In the genomic region with DNA sequence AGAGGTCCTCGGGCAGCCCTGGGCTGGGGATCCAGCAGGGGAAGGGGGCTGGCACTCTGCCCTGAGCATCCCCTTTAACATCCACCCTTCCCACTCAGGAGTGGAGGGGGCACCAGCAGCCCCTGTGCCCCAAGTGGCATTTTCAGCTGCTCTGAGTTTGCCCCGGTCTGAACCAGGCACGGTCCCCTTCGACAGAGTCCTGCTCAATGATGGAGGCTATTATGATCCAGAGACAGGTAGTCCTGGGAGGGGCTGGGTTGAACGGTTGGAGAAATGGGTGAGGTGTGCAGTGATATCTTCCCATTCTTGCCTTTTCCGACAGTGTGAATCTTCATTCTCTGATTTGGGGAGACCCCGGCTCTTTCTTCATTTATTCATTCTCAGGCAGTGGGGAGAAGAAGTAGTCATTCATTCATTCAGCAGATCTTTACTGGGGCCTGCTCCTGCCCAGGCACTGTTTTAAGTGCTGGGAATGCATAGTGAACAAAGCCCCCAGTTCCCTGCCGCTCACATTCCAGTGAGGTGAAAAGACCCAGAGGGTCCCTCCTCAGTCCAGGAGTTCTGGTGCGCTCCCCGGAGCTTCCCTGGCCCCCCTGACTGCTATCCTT, we compare ENCODE assay signal across 8 cellular contexts. TPM values are rescaled to one million over a fixed set of nuclear protein-coding genes. Genes with fewer than 3 reads are reported as not detected.
A peak's percentile ranks its signal among the peaks of the same experiment; 100 is the strongest.
DNase-seq lines count a peak whose midpoint lies in the region; ATAC-seq and TF ChIP-seq lines count a peak whose summit lies in the region.

No MANE protein-coding gene starts in this region.

- peaks cover 37% of the 10 kb centered on the region for H3K4me1 Mint-ChIP-seq in GM23338
- H3K4me1 Mint-ChIP-seq in activated CD4-positive, alpha-beta memory T cell treated with anti-CD3 and anti-CD28 coated beads, Interleukin-2, amount 10 ng/mL, durations not matched to agents 7 days and 5 days, result peaks cover 50% of the 10 kb centered on the region

- no peaks in the 10 kb centered on the region for H3K9me2 ChIP-seq in GM23338 (ENCODE audit: insufficient read depth)

- POLR2A ChIA-PET in activated CD4-positive, alpha-beta memory T cell treated with anti-CD3 and anti-CD28 coated beads, Interleukin-2, amount 10 ng/mL, durations not matched to agents 7 days and 5 days (lab: Charles Lee), result interaction anchor here (0.9 to 11.8 kb wide), 8 partner anchors 11 to 284 kb away, joined by 3 to 125 read pairs (median 4); partner anchors contain the start of genes ABHD1, AGBL5, EIF2B4 and OST4

- H3K4me3 Mint-ChIP-seq in GM23338, result peak overlapping the region; percentile 55
- peak overlapping the region; percentile 66 for H3K4me3 Mint-ChIP-seq in activated CD4-positive, alpha-beta memory T cell treated with anti-CD3 and anti-CD28 coated beads, Interleukin-2, amount 10 ng/mL, durations not matched to agents 7 days and 5 days

- H2AFZ ChIP-seq in GM23338, result peak overlapping the region; percentile 99

- H3K79me2 ChIP-seq in GM23338 (replicated peaks; ENCODE audit: insufficient read depth), result no peaks in the 10 kb centered on the region

- H3K4me1 ChIP-seq in GM23338 (ENCODE audit: insufficient read depth), result peaks cover 15% of the 10 kb centered on the region
- peaks cover 4% of the 10 kb centered on the region for H3K4me1 ChIP-seq in right cardiac atrium (ENCODE audit: control insufficient read depth, insufficient read depth, low read length)

- no peaks in the 10 kb centered on the region; the same call in 2 of the 3 replicates for H3K9me3 Mint-ChIP-seq in GM23338
- H3K9me3 Mint-ChIP-seq in activated CD4-positive, alpha-beta memory T cell treated with anti-CD3 and anti-CD28 coated beads, Interleukin-2, amount 10 ng/mL, durations not matched to agents 7 days and 5 days, result no peaks in the 10 kb centered on the region

- H3F3A ChIP-seq in GM23338 (replicated peaks; ENCODE audit: low read depth), result peaks cover 8% of the 10 kb centered on the region; the same call in 1 of the 2 replicates

- peaks cover 29% of the 10 kb centered on the region for H3K27me3 Mint-ChIP-seq in GM23338 (ENCODE audit: insufficient read depth, low read depth, poor library complexity)
- no peaks in the 10 kb centered on the region for H3K27me3 Mint-ChIP-seq in activated CD4-positive, alpha-beta memory T cell treated with anti-CD3 and anti-CD28 coated beads, Interleukin-2, amount 10 ng/mL, durations not matched to agents 7 days and 5 days

- WGBS in right cardiac atrium, result 47% methylated on average over 10 of the region's 10 CpGs

- no peak overlapping the region for H3K27ac ChIP-seq in GM23338 (ENCODE audit: low read depth)
- peak overlapping the region; percentile 67 for H3K27ac ChIP-seq in right cardiac atrium (ENCODE audit: low read length)

- H3K27me3 ChIP-seq in GM23338 (ENCODE audit: insufficient read depth), result peaks cover 16% of the 10 kb centered on the region
- no peaks in the 10 kb centered on the region for H3K27me3 ChIP-seq in right cardiac atrium (ENCODE audit: control insufficient read depth, insufficient read depth)

- DNase-seq in GM23338 (ENCODE audit: low spot score), result no peak
- DNase-seq in activated CD4-positive, alpha-beta memory T cell treated with anti-CD3 and anti-CD28 coated beads, Interleukin-2, amount 10 ng/mL, durations not matched to agents 7 days and 5 days, result no peak
- DNase-seq in right cardiac atrium, result peak in 1 of 3 donors; percentile 65
- no peak for DNase-seq in skeletal muscle cell (ENCODE audit: low read depth)
- no peak for DNase-seq in CD1c-positive myeloid dendritic cell (ENCODE audit: extremely low spot score)
- DNase-seq in NCI-H446 treated with DMSO at 0.1 percent for 48 hours (lab: John Stamatoyannopoulos, UW), result no peak
- no peak for DNase-seq in DMS 273 treated with DMSO at 0.1 percent for 48 hours (lab: John Stamatoyannopoulos, UW)

- H3K36me3 Mint-ChIP-seq in GM23338 (ENCODE audit: low read depth), result no peaks in the 10 kb centered on the region
- no peaks in the 10 kb centered on the region for H3K36me3 Mint-ChIP-seq in activated CD4-positive, alpha-beta memory T cell treated with anti-CD3 and anti-CD28 coated beads, Interleukin-2, amount 10 ng/mL, durations not matched to agents 7 days and 5 days (ENCODE audit: low read depth)

- no peak overlapping the region for H3K27ac Mint-ChIP-seq in GM23338
- peak overlapping the region; percentile 64 for H3K27ac Mint-ChIP-seq in activated CD4-positive, alpha-beta memory T cell treated with anti-CD3 and anti-CD28 coated beads, Interleukin-2, amount 10 ng/mL, durations not matched to agents 7 days and 5 days

- TF ChIP-seq CTCF in GM23338 (conservative IDR thresholded peaks at IDR 0.05; ENCODE audit: low read depth in 2 of 2), result no peak

- H3K4me3 ChIP-seq in GM23338 (peak overlapping the region; percentile 87), right cardiac atrium (ENCODE audit: low read length) (peak overlapping the region; percentile 74), skeletal muscle cell (ENCODE audit: low read depth, low read length) (peak overlapping the region; percentile 52)

- H3K9me3 ChIP-seq in right cardiac atrium (ENCODE audit: control insufficient read depth, low read length), result no peaks in the 10 kb centered on the region

- no peaks in the 10 kb centered on the region for H3K36me3 ChIP-seq in GM23338 (ENCODE audit: insufficient read depth)

- H4K20me1 ChIP-seq in GM23338 (replicated peaks; ENCODE audit: insufficient read depth), result no peaks in the 10 kb centered on the region

- ATAC-seq in GM23338, result no peak
- no peak for ATAC-seq in right cardiac atrium
- ATAC-seq in HG02840 (IDR thresholded peaks at IDR 0.05; ENCODE audit: low FRiP score, unreplicated experiment), result no peak

- intact Hi-C loops in right cardiac atrium (cut with DNase I), result loop anchor here (5.0 to 10.0 kb wide), 5 partner anchors 33 to 123 kb away; partner anchors contain the start of genes TMEM214 (in 3 of the 4) and AGBL5 (in 1 of the 4)

- peak overlapping the region; percentile 91 for H3K4me2 ChIP-seq in GM23338

- CTCF ChIA-PET in activated CD4-positive, alpha-beta memory T cell treated with anti-CD3 and anti-CD28 coated beads, Interleukin-2, amount 10 ng/mL, durations not matched to agents 7 days and 5 days (lab: Charles Lee), result interaction anchor here (0.8 to 2.4 kb wide), 6 partner anchors 14 to 266 kb away, joined by 3 to 15 read pairs (median 4); partner anchors contain the start of genes AGBL5, OST4 and TMEM214

TF ChIP-seq in GM23338, 12 proteins besides CTCF, POLR2A, EP300 and RAD21:
- TF ChIP-seq NANOG (IDR thresholded peaks at IDR 0.05; ENCODE audit: borderline replicate concordance) (no peak), EZH2 (IDR thresholded peaks at IDR 0.05; ENCODE audit: low read depth, unreplicated experiment) (no peak), JUNB (IDR thresholded peaks at IDR 0.05; ENCODE audit: unreplicated experiment) (no peak)
- TF ChIP-seq, protein P1, sequence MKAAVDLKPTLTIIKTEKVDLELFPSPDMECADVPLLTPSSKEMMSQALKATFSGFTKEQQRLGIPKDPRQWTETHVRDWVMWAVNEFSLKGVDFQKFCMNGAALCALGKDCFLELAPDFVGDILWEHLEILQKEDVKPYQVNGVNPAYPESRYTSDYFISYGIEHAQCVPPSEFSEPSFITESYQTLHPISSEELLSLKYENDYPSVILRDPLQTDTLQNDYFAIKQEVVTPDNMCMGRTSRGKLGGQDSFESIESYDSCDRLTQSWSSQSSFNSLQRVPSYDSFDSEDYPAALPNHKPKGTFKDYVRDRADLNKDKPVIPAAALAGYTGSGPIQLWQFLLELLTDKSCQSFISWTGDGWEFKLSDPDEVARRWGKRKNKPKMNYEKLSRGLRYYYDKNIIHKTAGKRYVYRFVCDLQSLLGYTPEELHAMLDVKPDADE (IDR thresholded peaks at IDR 0.05), result no peak

RNA-seq across cellular contexts. Expression of gene KHK, which starts 1.4 kb away (rescaled TPM):
- total RNA-seq in GM23338 (2014; rRNA removed; shearing (Covaris generic)), result 8.8 and 9.7 TPM in 2 replicates
- 8.4 and 9.7 TPM in 2 replicates for polyA plus RNA-seq in GM23338 (2016; fragmentation: Nextera tagmentation; extraction: Ambion mirVana)
- 1 to 10 TPM; 5.6 to 6.6 TPM for total RNA-seq in activated CD4-positive, alpha-beta memory T cell treated with anti-CD3 and anti-CD28 coated beads, Interleukin-2, amount 10 ng/mL, durations not matched to agents 7 days and 5 days
- total RNA-seq in right cardiac atrium, result 1 to 10 TPM; 1.9 to 5.5 (median 3.2) TPM
- 1.7 TPM for polyA plus RNA-seq in right cardiac atrium

RNA-seq across cellular contexts. Expression of gene EMILIN1, which starts 6.8 kb away (rescaled TPM):
- 4.8 and 15.4 TPM in 2 replicates for total RNA-seq in GM23338 (2014; rRNA removed; shearing (Covaris generic))
- 3.2 and 4.5 TPM in 2 replicates for polyA plus RNA-seq in GM23338 (2016; fragmentation: Nextera tagmentation; extraction: Ambion mirVana)
- total RNA-seq in activated CD4-positive, alpha-beta memory T cell treated with anti-CD3 and anti-CD28 coated beads, Interleukin-2, amount 10 ng/mL, durations not matched to agents 7 days and 5 days, result under 1 TPM; 0.70 to 0.78 TPM
- 10 to 100 TPM; 24.3 to 44.2 (median 38.9) TPM for total RNA-seq in right cardiac atrium
- 30.0 TPM for polyA plus RNA-seq in right cardiac atrium

RNA-seq across cellular contexts. Expression of gene OST4, which starts 13.7 kb away (rescaled TPM):
- total RNA-seq in GM23338 (2014; rRNA removed; shearing (Covaris generic)), result 155 and 226 TPM in 2 replicates
- 568 and 617 TPM in 2 replicates for polyA plus RNA-seq in GM23338 (2016; fragmentation: Nextera tagmentation; extraction: Ambion mirVana)
- total RNA-seq in activated CD4-positive, alpha-beta memory T cell treated with anti-CD3 and anti-CD28 coated beads, Interleukin-2, amount 10 ng/mL, durations not matched to agents 7 days and 5 days, result 100 to 1,000 TPM; 305 to 312 TPM
- total RNA-seq in right cardiac atrium, result 100 to 1,000 TPM; 372 to 487 (median 454) TPM
- polyA plus RNA-seq in right cardiac atrium, result 872 TPM

RNA-seq across cellular contexts. Expression of gene AGBL5, which starts 33.7 kb away (rescaled TPM):
- 31.3 and 32.9 TPM in 2 replicates for total RNA-seq in GM23338 (2014; rRNA removed; shearing (Covaris generic))
- polyA plus RNA-seq in GM23338 (2016; fragmentation: Nextera tagmentation; extraction: Ambion mirVana), result 17.9 and 18.5 TPM in 2 replicates
- total RNA-seq in activated CD4-positive, alpha-beta memory T cell treated with anti-CD3 and anti-CD28 coated beads, Interleukin-2, amount 10 ng/mL, durations not matched to agents 7 days and 5 days, result 10 to 100 TPM; 16.9 to 18.3 TPM
- total RNA-seq in right cardiac atrium, result 10 to 100 TPM; 10.8 to 12.4 (median 11.4) TPM
- 5.9 TPM for polyA plus RNA-seq in right cardiac atrium

RNA-seq across cellular contexts. Expression of gene CGREF1, which starts 33.8 kb away (rescaled TPM):
- 2.3 and 4.1 TPM in 2 replicates for total RNA-seq in GM23338 (2014; rRNA removed; shearing (Covaris generic))
- polyA plus RNA-seq in GM23338 (2016; fragmentation: Nextera tagmentation; extraction: Ambion mirVana), result 3.5 and 4.5 TPM in 2 replicates
- total RNA-seq in activated CD4-positive, alpha-beta memory T cell treated with anti-CD3 and anti-CD28 coated beads, Interleukin-2, amount 10 ng/mL, durations not matched to agents 7 days and 5 days, result 1 to 10 TPM in 1 of 2 experiments, under 1 TPM in 1; 0.75 to 1.2 TPM
- total RNA-seq in right cardiac atrium, result 1 to 10 TPM; 4.0 to 9.6 (median 5.6) TPM
- polyA plus RNA-seq in right cardiac atrium, result 4.7 TPM
